ENCODE assay signal across 14 cellular contexts in the genomic region with DNA sequence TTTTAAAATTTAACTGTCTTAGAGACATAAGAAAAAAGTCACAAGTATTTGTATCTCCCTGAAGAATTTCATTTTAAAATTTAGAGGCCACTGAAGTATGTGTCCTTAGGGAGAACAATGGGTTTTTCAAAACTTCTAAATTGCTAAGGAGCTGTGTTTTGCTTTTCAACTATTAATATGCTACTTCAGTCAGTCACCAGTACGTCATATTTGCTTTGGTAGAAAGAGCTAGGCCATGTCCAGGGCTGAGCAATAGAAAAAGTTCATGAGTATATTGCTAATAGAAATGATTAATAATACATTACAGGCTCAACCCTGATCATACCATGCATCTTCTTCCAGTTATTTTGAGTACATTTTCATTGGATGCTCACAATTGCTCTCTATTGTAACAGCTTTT. TPM values are rescaled to one million over a fixed set of nuclear protein-coding genes. Genes with fewer than 3 reads are reported as not detected.
A peak's percentile ranks its signal among the peaks of the same experiment; 100 is the strongest.
DNase-seq lines count a peak whose midpoint lies in the region; ATAC-seq and TF ChIP-seq lines count a peak whose summit lies in the region.
"Had no signal": no experiment of that assay in that cellular context is flagged by ENCODE, and none has a peak within 500 bp of the region (broad histone marks: within the 10 kb centered on the region; RNA-seq: fewer than 3 reads in every experiment).

No MANE protein-coding gene starts in this region.

- peaks cover 3% of the 10 kb centered on the region for H3K9me3 Mint-ChIP-seq in WTC11

- H3K4me3 Mint-ChIP-seq in WTC11 = peak overlapping the region; percentile 97

- H3K4me1 ChIP-seq in psoas muscle = no peaks in the 10 kb centered on the region

- no peaks in the 10 kb centered on the region for H3K27me3 ChIP-seq in AG04450 (ENCODE audit: control insufficient read depth, insufficient read depth, low read length)
- H3K27me3 ChIP-seq in psoas muscle (ENCODE audit: insufficient read depth in 3 of 3, low read length in 2 of 3) = peaks cover 0 to 28% (median 6%) of the 10 kb centered on the region in 3 donors

- H3K36me3 ChIP-seq in psoas muscle (ENCODE audit: insufficient read depth in 1 of 2, low read depth in 1 of 2) = no peaks in the 10 kb centered on the region
- H3K36me3 ChIP-seq: BLaER1, HAP-1 had no signal

- H3K4me1 Mint-ChIP-seq in WTC11 = peaks cover 38% of the 10 kb centered on the region

- 81 to 88% (median 84%) methylated on average over 1 of the region's 1 CpG for WGBS in psoas muscle, 3 donors

- no peaks in the 10 kb centered on the region; the same call in 1 of the 2 replicates for H3K9me3 ChIP-seq in AG04450 (ENCODE audit: control insufficient read depth, insufficient read depth, low read length)
- H3K9me3 ChIP-seq in psoas muscle = no peaks in the 10 kb centered on the region
- H3K9me3 ChIP-seq: HAP-1 had no signal

- POLR2A ChIA-PET in AG04450 (lab: Yijun Ruan, JAX) = interaction anchor here (0.9 to 2.0 kb wide), 3 partner anchors 11 to 28 kb away, joined by 5 to 14 read pairs (median 6); no protein-coding TSS in a partner anchor
- POLR2A ChIA-PET in WTC11 (lab: Charles Lee) = interaction anchor here (0.6 kb wide), 1 partner anchor 1025 kb away, joined by 3 read pairs; no protein-coding TSS in a partner anchor

- H3K4me3 ChIP-seq in AG04450 (ENCODE audit: low read depth, low read length) = peak overlapping the region; percentile 85
- H3K4me3 ChIP-seq in psoas muscle = peak overlapping the region; percentile 60
- H3K4me3 ChIP-seq: BLaER1, HAP-1, SK-N-MC had no signal

- H3K36me3 Mint-ChIP-seq in WTC11 = peaks cover 3% of the 10 kb centered on the region; the same call in 1 of the 2 replicates

- H3K27ac ChIP-seq in AG04450 (ENCODE audit: low read depth, low read length) = peak overlapping the region; percentile 98
- peak overlapping the region; percentile 71 for H3K27ac ChIP-seq in psoas muscle
- H3K27ac ChIP-seq: BLaER1, SK-N-MC had no signal

- H3K27ac Mint-ChIP-seq in WTC11 = no peak overlapping the region

- ATAC-seq in WTC11 (no peak), psoas muscle (no peak)
- ATAC-seq: esophagus mucosa had no signal

- DNase-seq in AG04450 (ENCODE audit: low read depth, low spot score) (no peak), WTC11 (ENCODE audit: low spot score) (no peak), fibroblast of peridontal ligament (ENCODE audit: extremely low read depth) (peak; percentile 53), psoas muscle (no peak), NCI-H526 (lab: John Stamatoyannopoulos, UW) (no peak), AML-193 (lab: John Stamatoyannopoulos, UW) (no peak), NCI-H748 (lab: John Stamatoyannopoulos, UW; ENCODE audit: unreplicated experiment) (no peak)
- DNase-seq in activated CD8-positive, alpha-beta memory T cell treated with anti-CD3 and anti-CD28 coated beads for 24 hours = no peak
- DNase-seq: activated T-cell treated with anti-CD3 and anti-CD28 coated beads, Interleukin-2, amount 50 U/mL, for 48 hours; small intestine had no signal

- peaks cover 32% of the 10 kb centered on the region for H3K27me3 Mint-ChIP-seq in WTC11 (ENCODE audit: low read depth)

- CTCF ChIA-PET in AG04450 (lab: Charles Lee) = interaction anchor here (0.8 to 11.4 kb wide), 4 partner anchors 11 to 290 kb away, joined by 3 to 66 read pairs (median 3); no protein-coding TSS in a partner anchor
- CTCF ChIA-PET in WTC11 (lab: Charles Lee) = no interaction called here

- intact Hi-C loops in psoas muscle (cut with DNase I) = no loop called here

- TF ChIP-seq CTCF in AG04450 (IDR thresholded peaks at IDR 0.05; ENCODE audit: low read depth, low read length) = no peak
- no peak for TF ChIP-seq CTCF in WTC11 (IDR thresholded peaks at IDR 0.05)
- no peak for TF ChIP-seq CTCF in psoas muscle (IDR thresholded peaks at IDR 0.05)

TF ChIP-seq in WTC11, 78 proteins besides CTCF, POLR2A, EP300 and RAD21 (continues in another document):
- TF ChIP-seq GABPB1 (CRISPR knock-in tag; IDR thresholded peaks at IDR 0.05) = no peak
- TF ChIP-seq, protein P1, sequence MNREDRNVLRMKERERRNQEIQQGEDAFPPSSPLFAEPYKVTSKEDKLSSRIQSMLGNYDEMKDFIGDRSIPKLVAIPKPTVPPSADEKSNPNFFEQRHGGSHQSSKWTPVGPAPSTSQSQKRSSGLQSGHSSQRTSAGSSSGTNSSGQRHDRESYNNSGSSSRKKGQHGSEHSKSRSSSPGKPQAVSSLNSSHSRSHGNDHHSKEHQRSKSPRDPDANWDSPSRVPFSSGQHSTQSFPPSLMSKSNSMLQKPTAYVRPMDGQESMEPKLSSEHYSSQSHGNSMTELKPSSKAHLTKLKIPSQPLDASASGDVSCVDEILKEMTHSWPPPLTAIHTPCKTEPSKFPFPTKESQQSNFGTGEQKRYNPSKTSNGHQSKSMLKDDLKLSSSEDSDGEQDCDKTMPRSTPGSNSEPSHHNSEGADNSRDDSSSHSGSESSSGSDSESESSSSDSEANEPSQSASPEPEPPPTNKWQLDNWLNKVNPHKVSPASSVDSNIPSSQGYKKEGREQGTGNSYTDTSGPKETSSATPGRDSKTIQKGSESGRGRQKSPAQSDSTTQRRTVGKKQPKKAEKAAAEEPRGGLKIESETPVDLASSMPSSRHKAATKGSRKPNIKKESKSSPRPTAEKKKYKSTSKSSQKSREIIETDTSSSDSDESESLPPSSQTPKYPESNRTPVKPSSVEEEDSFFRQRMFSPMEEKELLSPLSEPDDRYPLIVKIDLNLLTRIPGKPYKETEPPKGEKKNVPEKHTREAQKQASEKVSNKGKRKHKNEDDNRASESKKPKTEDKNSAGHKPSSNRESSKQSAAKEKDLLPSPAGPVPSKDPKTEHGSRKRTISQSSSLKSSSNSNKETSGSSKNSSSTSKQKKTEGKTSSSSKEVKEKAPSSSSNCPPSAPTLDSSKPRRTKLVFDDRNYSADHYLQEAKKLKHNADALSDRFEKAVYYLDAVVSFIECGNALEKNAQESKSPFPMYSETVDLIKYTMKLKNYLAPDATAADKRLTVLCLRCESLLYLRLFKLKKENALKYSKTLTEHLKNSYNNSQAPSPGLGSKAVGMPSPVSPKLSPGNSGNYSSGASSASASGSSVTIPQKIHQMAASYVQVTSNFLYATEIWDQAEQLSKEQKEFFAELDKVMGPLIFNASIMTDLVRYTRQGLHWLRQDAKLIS (CRISPR knock-in tag; IDR thresholded peaks at IDR 0.05; ENCODE audit: borderline replicate concordance) = no peak
- TF ChIP-seq RELA (CRISPR knock-in tag; IDR thresholded peaks at IDR 0.05; ENCODE audit: borderline replicate concordance) = no peak
- TF ChIP-seq ZNF423 (CRISPR knock-in tag; IDR thresholded peaks at IDR 0.05) = no peak
- TF ChIP-seq, protein P2, sequence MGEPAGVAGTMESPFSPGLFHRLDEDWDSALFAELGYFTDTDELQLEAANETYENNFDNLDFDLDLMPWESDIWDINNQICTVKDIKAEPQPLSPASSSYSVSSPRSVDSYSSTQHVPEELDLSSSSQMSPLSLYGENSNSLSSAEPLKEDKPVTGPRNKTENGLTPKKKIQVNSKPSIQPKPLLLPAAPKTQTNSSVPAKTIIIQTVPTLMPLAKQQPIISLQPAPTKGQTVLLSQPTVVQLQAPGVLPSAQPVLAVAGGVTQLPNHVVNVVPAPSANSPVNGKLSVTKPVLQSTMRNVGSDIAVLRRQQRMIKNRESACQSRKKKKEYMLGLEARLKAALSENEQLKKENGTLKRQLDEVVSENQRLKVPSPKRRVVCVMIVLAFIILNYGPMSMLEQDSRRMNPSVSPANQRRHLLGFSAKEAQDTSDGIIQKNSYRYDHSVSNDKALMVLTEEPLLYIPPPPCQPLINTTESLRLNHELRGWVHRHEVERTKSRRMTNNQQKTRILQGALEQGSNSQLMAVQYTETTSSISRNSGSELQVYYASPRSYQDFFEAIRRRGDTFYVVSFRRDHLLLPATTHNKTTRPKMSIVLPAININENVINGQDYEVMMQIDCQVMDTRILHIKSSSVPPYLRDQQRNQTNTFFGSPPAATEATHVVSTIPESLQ (CRISPR knock-in tag; IDR thresholded peaks at IDR 0.05) = no peak
- TF ChIP-seq MXD4 (CRISPR knock-in tag; IDR thresholded peaks at IDR 0.05; ENCODE audit: borderline replicate concordance) = no peak
- no peak for TF ChIP-seq TEAD4 (CRISPR knock-in tag; IDR thresholded peaks at IDR 0.05)
- TF ChIP-seq FOXJ3 (CRISPR knock-in tag; IDR thresholded peaks at IDR 0.05; ENCODE audit: borderline replicate concordance) = no peak
- no peak for TF ChIP-seq GTF2I (CRISPR knock-in tag; conservative IDR thresholded peaks at IDR 0.05)
- TF ChIP-seq, protein P3, sequence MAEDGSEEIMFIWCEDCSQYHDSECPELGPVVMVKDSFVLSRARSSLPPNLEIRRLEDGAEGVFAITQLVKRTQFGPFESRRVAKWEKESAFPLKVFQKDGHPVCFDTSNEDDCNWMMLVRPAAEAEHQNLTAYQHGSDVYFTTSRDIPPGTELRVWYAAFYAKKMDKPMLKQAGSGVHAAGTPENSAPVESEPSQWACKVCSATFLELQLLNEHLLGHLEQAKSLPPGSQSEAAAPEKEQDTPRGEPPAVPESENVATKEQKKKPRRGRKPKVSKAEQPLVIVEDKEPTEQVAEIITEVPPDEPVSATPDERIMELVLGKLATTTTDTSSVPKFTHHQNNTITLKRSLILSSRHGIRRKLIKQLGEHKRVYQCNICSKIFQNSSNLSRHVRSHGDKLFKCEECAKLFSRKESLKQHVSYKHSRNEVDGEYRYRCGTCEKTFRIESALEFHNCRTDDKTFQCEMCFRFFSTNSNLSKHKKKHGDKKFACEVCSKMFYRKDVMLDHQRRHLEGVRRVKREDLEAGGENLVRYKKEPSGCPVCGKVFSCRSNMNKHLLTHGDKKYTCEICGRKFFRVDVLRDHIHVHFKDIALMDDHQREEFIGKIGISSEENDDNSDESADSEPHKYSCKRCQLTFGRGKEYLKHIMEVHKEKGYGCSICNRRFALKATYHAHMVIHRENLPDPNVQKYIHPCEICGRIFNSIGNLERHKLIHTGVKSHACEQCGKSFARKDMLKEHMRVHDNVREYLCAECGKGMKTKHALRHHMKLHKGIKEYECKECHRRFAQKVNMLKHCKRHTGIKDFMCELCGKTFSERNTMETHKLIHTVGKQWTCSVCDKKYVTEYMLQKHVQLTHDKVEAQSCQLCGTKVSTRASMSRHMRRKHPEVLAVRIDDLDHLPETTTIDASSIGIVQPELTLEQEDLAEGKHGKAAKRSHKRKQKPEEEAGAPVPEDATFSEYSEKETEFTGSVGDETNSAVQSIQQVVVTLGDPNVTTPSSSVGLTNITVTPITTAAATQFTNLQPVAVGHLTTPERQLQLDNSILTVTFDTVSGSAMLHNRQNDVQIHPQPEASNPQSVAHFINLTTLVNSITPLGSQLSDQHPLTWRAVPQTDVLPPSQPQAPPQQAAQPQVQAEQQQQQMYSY (CRISPR knock-in tag; IDR thresholded peaks at IDR 0.05) = no peak

RNA-seq across cellular contexts. Expression of a gene that starts 1.7 kb away (rescaled TPM):
- polyA plus RNA-seq in AG04450 (2011; rRNA removed) (85.1 and 110 TPM in 2 replicates), psoas muscle (1 to 10 TPM in 2 of 3 donors, under 1 TPM in 1; 0.79 to 1.5 (median 1.0) TPM)
- polyA minus RNA-seq in AG04450 (2011; rRNA and poly(A)+ RNA removed) = 166 and 194 TPM in 2 replicates
- total RNA-seq in WTC11 (2021) (3.2 to 3.9 TPM (median 3.3 TPM) in 3 replicates), psoas muscle (1 to 10 TPM in 3 of 4 donors, under 1 TPM in 1; 0.74 to 3.7 (median 1.6) TPM)
